Comparison of ENCODE assay signal across 8 cellular contexts in genomic region chr6:16700202-16700997, GRCh38.
DNase-seq lines count a peak whose midpoint lies in the region; ATAC-seq, FAIRE-seq and TF ChIP-seq lines count a peak whose summit lies in the region.

No MANE protein-coding gene starts in this region.

- POLR2A ChIA-PET in activated CD4-positive, alpha-beta memory T cell treated with anti-CD3 and anti-CD28 coated beads for 36 hours (lab: Charles Lee) = interaction anchor here (0.6 to 3.5 kb wide), 11 partner anchors 8 to 263 kb away, joined by 3 to 37 read pairs (median 6); partner anchors contain the start of gene ATXN1

- peak overlapping the region; percentile 78 for H3K4me3 Mint-ChIP-seq in activated CD4-positive, alpha-beta memory T cell treated with anti-CD3 and anti-CD28 coated beads for 36 hours

- TF ChIP-seq EP300 in sigmoid colon (IDR thresholded peaks at IDR 0.05) = no peak

- no peaks in the 10 kb centered on the region for H3K27me3 Mint-ChIP-seq in activated CD4-positive, alpha-beta memory T cell treated with anti-CD3 and anti-CD28 coated beads for 36 hours

- DNase-seq in GM18507 (ENCODE audit: extremely low spot score, insufficient read length, low read depth) (no peak), glomerular visceral epithelial cell (ENCODE audit: extremely low spot score) (peak; percentile 58), sigmoid colon (no peak), DMS 273 (lab: John Stamatoyannopoulos, UW; ENCODE audit: unreplicated experiment) (no peak), NCI-H1048 (lab: John Stamatoyannopoulos, UW) (no peak)
- DNase-seq in activated CD4-positive, alpha-beta memory T cell treated with anti-CD3 and anti-CD28 coated beads for 36 hours = peak; percentile 66

- peak overlapping the region; percentile 89 for H3K27ac Mint-ChIP-seq in activated CD4-positive, alpha-beta memory T cell treated with anti-CD3 and anti-CD28 coated beads for 36 hours

- TF ChIP-seq CTCF in sigmoid colon (IDR thresholded peaks at IDR 0.05) = no peak

- CTCF ChIA-PET in activated CD4-positive, alpha-beta memory T cell treated with anti-CD3 and anti-CD28 coated beads for 36 hours (lab: Charles Lee) = interaction anchor here (0.7 to 4.5 kb wide), 7 partner anchors 11 to 188 kb away, joined by 3 to 38 read pairs (median 19); partner anchors contain the start of gene ATXN1

- no peaks in the 10 kb centered on the region for H3K36me3 ChIP-seq in sigmoid colon

- TF ChIP-seq POLR2A in sigmoid colon (IDR thresholded peaks at IDR 0.05) = no peak

- H3K27ac ChIP-seq in sigmoid colon = peak overlapping the region; percentile 53 to 83 (median 76)

- peaks cover 6% of the 10 kb centered on the region for H3K36me3 Mint-ChIP-seq in activated CD4-positive, alpha-beta memory T cell treated with anti-CD3 and anti-CD28 coated beads for 36 hours

- peak overlapping the region; percentile 2 to 49 (median 39) for H3K4me3 ChIP-seq in sigmoid colon

- 40 to 79% methylated on average over 14 of the region's 14 CpGs for WGBS in sigmoid colon, 2 donors

- intact Hi-C loops in activated CD4-positive, alpha-beta memory T cell treated with anti-CD3 and anti-CD28 coated beads for 36 hours (cut with micrococcal nuclease) = no loop called here
- intact Hi-C loops in sigmoid colon (cut with DNase I) = no loop called here

- FAIRE-seq in GM18507 (lab: Jason Lieb, UNC) = peak; percentile 38

- H3K9me3 ChIP-seq in sigmoid colon = no peaks in the 10 kb centered on the region

- no peaks in the 10 kb centered on the region for H3K27me3 ChIP-seq in sigmoid colon

- peaks cover 75% of the 10 kb centered on the region for H3K4me1 Mint-ChIP-seq in activated CD4-positive, alpha-beta memory T cell treated with anti-CD3 and anti-CD28 coated beads for 36 hours (ENCODE audit: low read depth)

- ATAC-seq in HG03432 (IDR thresholded peaks at IDR 0.05; ENCODE audit: unreplicated experiment) = no peak
- no peak for ATAC-seq in SK-N-SH treated with all-trans-retinoic acid at 6 μM for 48 hours

- H3K4me1 ChIP-seq in sigmoid colon = peaks cover 0 to 70% (median 58%) of the 10 kb centered on the region in 4 donors

- peaks cover 2% of the 10 kb centered on the region for H3K9me3 Mint-ChIP-seq in activated CD4-positive, alpha-beta memory T cell treated with anti-CD3 and anti-CD28 coated beads for 36 hours

TF ChIP-seq in SK-N-SH treated with all-trans-retinoic acid at 6 μM for 48 hours, 23 proteins besides CTCF, POLR2A, EP300 and RAD21:
- TF ChIP-seq ZNF70 (CRISPR knock-in tag; IDR thresholded peaks at IDR 0.05) (no peak), GLIS3 (CRISPR knock-in tag; IDR thresholded peaks at IDR 0.05) (no peak), RARB (CRISPR knock-in tag; IDR thresholded peaks at IDR 0.05) (no peak), ZNF565 (CRISPR knock-in tag; conservative IDR thresholded peaks at IDR 0.05; ENCODE audit: low read depth) (no peak), SNAI2 (CRISPR knock-in tag; IDR thresholded peaks at IDR 0.05) (no peak), ZC3H10 (CRISPR knock-in tag; IDR thresholded peaks at IDR 0.05) (no peak), ZNF8 (CRISPR knock-in tag; IDR thresholded peaks at IDR 0.05) (no peak), OSR1 (CRISPR knock-in tag; IDR thresholded peaks at IDR 0.05) (no peak), TCF4 (CRISPR knock-in tag; IDR thresholded peaks at IDR 0.05; ENCODE audit: borderline replicate concordance) (no peak), ZFP3 (CRISPR knock-in tag; IDR thresholded peaks at IDR 0.05) (no peak), CSRNP3 (CRISPR knock-in tag; IDR thresholded peaks at IDR 0.05) (no peak), ESRRG (CRISPR knock-in tag; IDR thresholded peaks at IDR 0.05) (no peak), CSDC2 (CRISPR knock-in tag; IDR thresholded peaks at IDR 0.05) (no peak), TSHZ2 (CRISPR knock-in tag; IDR thresholded peaks at IDR 0.05) (no peak), ARNTL (CRISPR knock-in tag; IDR thresholded peaks at IDR 0.05; ENCODE audit: borderline replicate concordance, low read depth) (no peak), BACH2 (CRISPR knock-in tag; IDR thresholded peaks at IDR 0.05; ENCODE audit: borderline replicate concordance) (no peak)
- TF ChIP-seq, protein P1, sequence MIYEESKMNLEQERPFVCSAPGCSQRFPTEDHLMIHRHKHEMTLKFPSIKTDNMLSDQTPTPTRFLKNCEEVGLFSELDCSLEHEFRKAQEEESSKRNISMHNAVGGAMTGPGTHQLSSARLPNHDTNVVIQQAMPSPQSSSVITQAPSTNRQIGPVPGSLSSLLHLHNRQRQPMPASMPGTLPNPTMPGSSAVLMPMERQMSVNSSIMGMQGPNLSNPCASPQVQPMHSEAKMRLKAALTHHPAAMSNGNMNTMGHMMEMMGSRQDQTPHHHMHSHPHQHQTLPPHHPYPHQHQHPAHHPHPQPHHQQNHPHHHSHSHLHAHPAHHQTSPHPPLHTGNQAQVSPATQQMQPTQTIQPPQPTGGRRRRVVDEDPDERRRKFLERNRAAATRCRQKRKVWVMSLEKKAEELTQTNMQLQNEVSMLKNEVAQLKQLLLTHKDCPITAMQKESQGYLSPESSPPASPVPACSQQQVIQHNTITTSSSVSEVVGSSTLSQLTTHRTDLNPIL (CRISPR knock-in tag; IDR thresholded peaks at IDR 0.05; ENCODE audit: low read depth) = no peak

Comparison
In these comparisons a context has a peak if more than half of its experiments do, and no peak if none do; other contexts are left out.
1. DNase-seq: peak in activated CD4-positive, alpha-beta memory T cell treated with anti-CD3 and anti-CD28 coated beads for 36 hours (single experiment) and glomerular visceral epithelial cell (single experiment); none in GM18507 (single experiment), sigmoid colon (single experiment), DMS 273 (single experiment) and NCI-H1048 (single experiment).